In the genomic region with DNA sequence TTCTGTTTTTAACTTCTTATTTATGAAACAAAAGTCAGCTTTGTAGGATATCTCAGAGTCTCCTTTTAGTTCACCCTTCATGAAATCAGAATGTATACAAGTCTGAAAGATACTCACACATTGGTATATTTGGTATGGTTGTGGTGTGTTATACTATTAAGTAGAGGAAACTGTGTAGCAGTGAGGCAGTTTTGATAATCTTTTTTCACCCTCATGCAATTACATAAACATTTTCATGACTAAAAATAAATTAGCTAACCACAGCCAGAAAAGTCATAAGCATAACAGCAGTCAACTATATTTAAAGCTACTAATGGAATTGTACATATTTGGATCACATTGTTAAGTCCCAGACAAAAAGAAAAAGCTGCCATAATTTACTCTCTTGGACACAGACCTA, we compare ENCODE assay signal across 1 cellular context.
TF ChIP-seq lines count a peak whose summit lies in the region.

No MANE protein-coding gene starts in this region.

TF ChIP-seq in SK-N-SH, 30 proteins besides CTCF, POLR2A, EP300 and RAD21 (continued from another document):
- TF ChIP-seq, protein P1, sequence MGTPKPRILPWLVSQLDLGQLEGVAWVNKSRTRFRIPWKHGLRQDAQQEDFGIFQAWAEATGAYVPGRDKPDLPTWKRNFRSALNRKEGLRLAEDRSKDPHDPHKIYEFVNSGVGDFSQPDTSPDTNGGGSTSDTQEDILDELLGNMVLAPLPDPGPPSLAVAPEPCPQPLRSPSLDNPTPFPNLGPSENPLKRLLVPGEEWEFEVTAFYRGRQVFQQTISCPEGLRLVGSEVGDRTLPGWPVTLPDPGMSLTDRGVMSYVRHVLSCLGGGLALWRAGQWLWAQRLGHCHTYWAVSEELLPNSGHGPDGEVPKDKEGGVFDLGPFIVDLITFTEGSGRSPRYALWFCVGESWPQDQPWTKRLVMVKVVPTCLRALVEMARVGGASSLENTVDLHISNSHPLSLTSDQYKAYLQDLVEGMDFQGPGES (IDR thresholded peaks at IDR 0.05; ENCODE audit: low read depth, low read length) = no peak
- TF ChIP-seq, protein P2, sequence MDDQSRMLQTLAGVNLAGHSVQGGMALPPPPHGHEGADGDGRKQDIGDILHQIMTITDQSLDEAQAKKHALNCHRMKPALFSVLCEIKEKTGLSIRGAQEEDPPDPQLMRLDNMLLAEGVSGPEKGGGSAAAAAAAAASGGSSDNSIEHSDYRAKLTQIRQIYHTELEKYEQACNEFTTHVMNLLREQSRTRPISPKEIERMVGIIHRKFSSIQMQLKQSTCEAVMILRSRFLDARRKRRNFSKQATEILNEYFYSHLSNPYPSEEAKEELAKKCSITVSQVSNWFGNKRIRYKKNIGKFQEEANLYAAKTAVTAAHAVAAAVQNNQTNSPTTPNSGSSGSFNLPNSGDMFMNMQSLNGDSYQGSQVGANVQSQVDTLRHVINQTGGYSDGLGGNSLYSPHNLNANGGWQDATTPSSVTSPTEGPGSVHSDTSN (IDR thresholded peaks at IDR 0.05) = no peak
- no peak for TF ChIP-seq ELF1 (IDR thresholded peaks at IDR 0.05)
TF ChIP-seq in SK-N-SH: peak in this region for 0.
